25 cellular contexts compared by ENCODE assay signal in the genomic region with DNA sequence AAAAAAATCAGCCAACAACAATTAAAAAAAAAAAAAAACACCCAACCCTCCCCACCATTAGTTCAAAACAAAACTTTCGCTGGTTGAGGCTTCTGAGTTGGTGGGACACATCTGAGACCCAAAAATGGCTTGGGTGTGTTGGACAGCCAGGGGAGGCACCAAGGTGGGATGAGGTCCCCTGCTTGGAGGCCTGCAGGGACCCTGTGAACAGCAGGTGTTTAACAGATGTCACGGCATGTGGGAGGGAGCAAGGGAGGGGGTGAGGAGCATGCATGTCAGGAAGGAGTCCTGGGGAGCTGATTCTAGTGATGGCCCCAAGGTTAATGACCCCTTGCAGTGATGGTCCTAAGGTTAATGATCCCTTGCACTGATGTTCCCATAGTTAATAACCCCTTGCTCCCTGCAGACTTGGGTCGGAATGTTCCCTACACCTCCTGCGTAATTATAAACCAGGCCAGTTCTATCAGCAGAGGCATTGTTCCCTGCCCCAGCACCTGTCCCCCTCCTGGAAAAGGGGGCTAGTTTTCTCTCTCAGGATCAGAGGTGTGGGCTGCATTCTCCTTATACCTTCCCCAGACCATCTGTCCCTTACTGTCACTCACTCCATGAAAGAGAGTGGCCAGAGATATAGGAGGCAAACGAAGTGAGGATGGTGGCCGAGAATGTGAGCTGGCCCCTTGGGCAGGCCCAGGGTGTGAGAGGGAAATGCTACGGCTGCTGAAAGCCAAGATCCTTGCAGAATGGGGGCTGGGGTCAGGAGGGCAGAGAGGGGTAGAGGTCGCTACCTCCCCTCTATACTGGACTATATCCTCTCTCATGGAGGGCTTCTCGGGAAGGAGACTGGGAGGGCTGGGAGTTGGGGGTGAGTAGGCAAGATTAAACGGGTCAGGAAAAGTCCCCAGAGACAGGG. TPM values are rescaled to one million over a fixed set of nuclear protein-coding genes. Genes with fewer than 3 reads are reported as not detected.
DNase-seq lines count a peak whose midpoint lies in the region; ATAC-seq and TF ChIP-seq lines count a peak whose summit lies in the region.
"Had no signal": no experiment of that assay in that cellular context is flagged by ENCODE, and none has a peak within 500 bp of the region (broad histone marks: within the 10 kb centered on the region; RNA-seq: fewer than 3 reads in every experiment).

No MANE protein-coding gene starts in this region.

- no peak for ATAC-seq in GM19452 (IDR thresholded peaks at IDR 0.05; ENCODE audit: unreplicated experiment)
- ATAC-seq: heart right ventricle had no signal

- TF ChIP-seq CTCF in brain (conservative IDR thresholded peaks at IDR 0.05), result no peak

- peaks cover 9% of the 10 kb centered on the region for H3K36me3 Mint-ChIP-seq in activated naive CD4-positive, alpha-beta T cell treated with anti-CD3 and anti-CD28 coated beads, Interleukin-2, amount 10 ng/mL, durations not matched to agents 7 days and 5 days
- peaks cover 6% of the 10 kb centered on the region for H3K36me3 Mint-ChIP-seq in activated naive CD4-positive, alpha-beta T cell treated with anti-CD3 and anti-CD28 coated beads for 36 hours (ENCODE audit: low read depth)
- H3K36me3 Mint-ChIP-seq in brain, result no peaks in the 10 kb centered on the region

- intact Hi-C loops in activated naive CD4-positive, alpha-beta T cell treated with anti-CD3 and anti-CD28 coated beads for 36 hours (cut with micrococcal nuclease), result loop anchor here (10.0 kb wide), 1 partner anchor 332 kb away; no protein-coding TSS in a partner anchor
- intact Hi-C loops in posterior vena cava (cut with DNase I), result no loop called here

- H3K9me3 Mint-ChIP-seq in activated naive CD4-positive, alpha-beta T cell treated with anti-CD3 and anti-CD28 coated beads, Interleukin-2, amount 10 ng/mL, durations not matched to agents 7 days and 5 days, result no peaks in the 10 kb centered on the region
- H3K9me3 Mint-ChIP-seq in activated naive CD4-positive, alpha-beta T cell treated with anti-CD3 and anti-CD28 coated beads for 36 hours, result no peaks in the 10 kb centered on the region
- H3K9me3 Mint-ChIP-seq in brain, result peaks cover 0 to 12% (median 3%) of the 10 kb centered on the region in 5 experiments
- H3K9me3 Mint-ChIP-seq: CD8-positive, alpha-beta memory T cell had no signal

- peak overlapping the region; percentile 89 for H3K4me3 Mint-ChIP-seq in activated naive CD4-positive, alpha-beta T cell treated with anti-CD3 and anti-CD28 coated beads, Interleukin-2, amount 10 ng/mL, durations not matched to agents 7 days and 5 days
- H3K4me3 Mint-ChIP-seq in activated naive CD4-positive, alpha-beta T cell treated with anti-CD3 and anti-CD28 coated beads for 36 hours, result no peak overlapping the region
- peak overlapping the region in 3 of 5 experiments; percentile 39 to 93 (median 89) for H3K4me3 Mint-ChIP-seq in brain

- CTCF ChIA-PET in activated naive CD4-positive, alpha-beta T cell treated with anti-CD3 and anti-CD28 coated beads, Interleukin-2, amount 10 ng/mL, durations not matched to agents 7 days and 5 days (lab: Charles Lee), result no interaction called here
- CTCF ChIA-PET in activated naive CD4-positive, alpha-beta T cell treated with anti-CD3 and anti-CD28 coated beads for 36 hours (lab: Charles Lee), result interaction anchor here (0.6 to 0.9 kb wide), 2 partner anchors 74 to 521 kb away, joined by 3 read pairs; no protein-coding TSS in a partner anchor

- no peaks in the 10 kb centered on the region for H3K27me3 Mint-ChIP-seq in activated naive CD4-positive, alpha-beta T cell treated with anti-CD3 and anti-CD28 coated beads, Interleukin-2, amount 10 ng/mL, durations not matched to agents 7 days and 5 days
- H3K27me3 Mint-ChIP-seq in activated naive CD4-positive, alpha-beta T cell treated with anti-CD3 and anti-CD28 coated beads for 36 hours (ENCODE audit: low read depth), result no peaks in the 10 kb centered on the region
- H3K27me3 Mint-ChIP-seq in brain, result peaks cover 4% of the 10 kb centered on the region

- peaks cover 34% of the 10 kb centered on the region for H3K4me1 Mint-ChIP-seq in activated naive CD4-positive, alpha-beta T cell treated with anti-CD3 and anti-CD28 coated beads, Interleukin-2, amount 10 ng/mL, durations not matched to agents 7 days and 5 days
- H3K4me1 Mint-ChIP-seq in activated naive CD4-positive, alpha-beta T cell treated with anti-CD3 and anti-CD28 coated beads for 36 hours (ENCODE audit: low read depth), result peaks cover 45% of the 10 kb centered on the region
- H3K4me1 Mint-ChIP-seq in brain, result peaks cover 15% of the 10 kb centered on the region

- no peak overlapping the region for H3K27ac Mint-ChIP-seq in activated naive CD4-positive, alpha-beta T cell treated with anti-CD3 and anti-CD28 coated beads, Interleukin-2, amount 10 ng/mL, durations not matched to agents 7 days and 5 days
- H3K27ac Mint-ChIP-seq in activated naive CD4-positive, alpha-beta T cell treated with anti-CD3 and anti-CD28 coated beads for 36 hours, result no peak overlapping the region
- peak overlapping the region in 3 of 5 experiments; percentile 12 to 86 (median 48) for H3K27ac Mint-ChIP-seq in brain
- H3K27ac Mint-ChIP-seq: H9 had no signal

- DNase-seq in activated naive CD4-positive, alpha-beta T cell treated with anti-CD3 and anti-CD28 coated beads, Interleukin-2, amount 10 ng/mL, durations not matched to agents 7 days and 5 days, result no peak
- no peak for DNase-seq in activated naive CD4-positive, alpha-beta T cell treated with anti-CD3 and anti-CD28 coated beads for 36 hours
- DNase-seq in NCI-H2171 treated with DMSO at 0.1 percent for 48 hours (lab: John Stamatoyannopoulos, UW) (peak; percentile 43), posterior vena cava (ENCODE audit: low spot score) (peak; percentile 7), GOT3 (lab: John Stamatoyannopoulos, UW) (no peak), NCI-H774 (lab: John Stamatoyannopoulos, UW) (no peak)
- DNase-seq: activated CD4-positive, alpha-beta T cell treated with anti-CD3 and anti-CD28 coated beads, Interleukin-2, amount 50 U/mL, for 4 hours; activated T-cell treated with anti-CD3 and anti-CD28 coated beads, Interleukin-2, amount 50 U/mL, for 48 hours; CD8-positive, alpha-beta memory T cell; DMS79 treated with DMSO at 0.1 percent for 48 hours; H9; heart right ventricle; Kasumi-1; left ventricle myocardium inferior; NCI-H1048; NCI-H2107; NCI-H526 treated with DMSO at 0.1 percent for 48 hours; stimulated activated CD4-positive, alpha-beta T cell treated with anti-CD3 and anti-CD28 coated beads, Interleukin-4, amount 100 ng/mL, for 1 hour; trophoblast cell had no signal

RNA-seq across cellular contexts. Expression of a gene that starts 2.3 kb away (rescaled TPM):
- total RNA-seq in activated naive CD4-positive, alpha-beta T cell treated with anti-CD3 and anti-CD28 coated beads for 36 hours, result 1 to 10 TPM; 7.1 to 7.5 TPM
- polyA plus RNA-seq in brain (ENCODE audit: insufficient read depth, low read depth, low replicate concordance), result 0.73 TPM
- total RNA-seq in posterior vena cava, result under 1 TPM in 1 of 2 donors, not detected in 1; 0.10 TPM
- total RNA-seq: left ventricle myocardium inferior, smooth muscle cell had no signal
- polyA plus RNA-seq: smooth muscle cell had no signal

RNA-seq across cellular contexts. Expression of a gene that starts 2.8 kb away (rescaled TPM):
- 1 to 10 TPM; 2.4 to 3.4 TPM for total RNA-seq in activated naive CD4-positive, alpha-beta T cell treated with anti-CD3 and anti-CD28 coated beads for 36 hours
- 16.5 TPM for polyA plus RNA-seq in brain (ENCODE audit: insufficient read depth, low read depth, low replicate concordance)
- 1 to 10 TPM; 5.2 to 5.4 TPM for total RNA-seq in posterior vena cava

RNA-seq across cellular contexts. Expression of a gene that starts 31.5 kb away (rescaled TPM):
- 10 to 100 TPM; 16.4 to 18.5 TPM for total RNA-seq in activated naive CD4-positive, alpha-beta T cell treated with anti-CD3 and anti-CD28 coated beads for 36 hours
- polyA plus RNA-seq in brain (ENCODE audit: insufficient read depth, low read depth, low replicate concordance), result 27.5 TPM
- 10 to 100 TPM in 1 of 2 donors, 1 to 10 TPM in 1; 9.9 to 10.4 TPM for total RNA-seq in posterior vena cava

RNA-seq across cellular contexts. Expression of a gene that starts 33.7 kb away (rescaled TPM):
- 1 to 10 TPM in 1 of 2 experiments, under 1 TPM in 1; 0.62 to 1.0 TPM for total RNA-seq in activated naive CD4-positive, alpha-beta T cell treated with anti-CD3 and anti-CD28 coated beads for 36 hours
- polyA plus RNA-seq in brain (ENCODE audit: insufficient read depth, low read depth, low replicate concordance), result 1.4 TPM
- total RNA-seq in posterior vena cava, result under 1 TPM; 0.09 to 0.10 TPM
- total RNA-seq: smooth muscle cell had no signal
- polyA plus RNA-seq: CD8-positive, alpha-beta memory T cell had no signal

RNA-seq across cellular contexts. Expression of a gene that starts 36.7 kb away (rescaled TPM):
- not detected for total RNA-seq in activated naive CD4-positive, alpha-beta T cell treated with anti-CD3 and anti-CD28 coated beads for 36 hours
- not detected for polyA plus RNA-seq in brain (ENCODE audit: insufficient read depth, low read depth, low replicate concordance)
- not detected for total RNA-seq in posterior vena cava
- total RNA-seq: adrenal gland; cardiac muscle cell; CD8-positive, alpha-beta memory T cell; H9; heart right ventricle; left ventricle myocardium inferior; mononuclear cell; smooth muscle cell had no signal
- polyA plus RNA-seq: adrenal gland; cardiac muscle cell; CD8-positive, alpha-beta memory T cell; heart right ventricle; smooth muscle cell had no signal

Comparison
In these comparisons a context has a peak if more than half of its experiments do, and no peak if none do; other contexts are left out.
1. DNase-seq: peak in NCI-H2171 treated with DMSO at 0.1 percent for 48 hours (single experiment) and posterior vena cava (single experiment); none in activated naive CD4-positive, alpha-beta T cell treated with anti-CD3 and anti-CD28 coated beads, Interleukin-2, amount 10 ng/mL, durations not matched to agents 7 days and 5 days (single experiment), activated naive CD4-positive, alpha-beta T cell treated with anti-CD3 and anti-CD28 coated beads for 36 hours (single experiment), GOT3 (single experiment) and NCI-H774 (single experiment).
2. H3K27ac Mint-ChIP-seq: peak in brain (3 of 5); none in activated naive CD4-positive, alpha-beta T cell treated with anti-CD3 and anti-CD28 coated beads, Interleukin-2, amount 10 ng/mL, durations not matched to agents 7 days and 5 days (single experiment) and activated naive CD4-positive, alpha-beta T cell treated with anti-CD3 and anti-CD28 coated beads for 36 hours (single experiment).
3. RNA of a gene that starts 2.3 kb away (total RNA-seq): 7.1 to 7.5 TPM in activated naive CD4-positive, alpha-beta T cell treated with anti-CD3 and anti-CD28 coated beads for 36 hours; 0.10 TPM in posterior vena cava; every median in the first group is over 4 times any median in the second.